ENCODE assay signal across 12 cellular contexts in the genomic region with DNA sequence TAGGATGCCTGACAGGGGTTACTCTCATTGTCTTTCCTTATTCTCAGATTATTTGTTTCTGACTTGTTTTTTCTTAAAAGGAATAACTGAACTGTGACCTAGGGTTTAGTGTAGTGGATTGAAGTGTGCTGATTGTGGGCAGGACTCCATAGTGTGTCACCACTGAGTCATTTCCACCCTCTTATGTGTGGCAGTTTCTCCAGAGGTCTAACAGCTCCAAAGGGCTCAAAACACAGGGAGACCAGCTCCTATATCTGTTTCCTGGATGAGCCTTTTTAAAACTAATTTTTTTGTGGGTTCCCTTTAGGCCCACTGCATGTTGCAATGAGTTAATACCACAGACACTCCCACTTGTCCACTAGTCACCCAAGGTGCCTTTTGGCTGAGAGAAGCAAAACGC.
DNase-seq lines count a peak whose midpoint lies in the region; ATAC-seq and TF ChIP-seq lines count a peak whose summit lies in the region.
"Had no signal": no experiment of that assay in that cellular context is flagged by ENCODE, and none has a peak within 500 bp of the region (broad histone marks: within the 10 kb centered on the region; RNA-seq: fewer than 3 reads in every experiment).

No MANE protein-coding gene starts in this region.

- in situ Hi-C loops in Panc1 (cut with HindIII; ENCODE audit: low pct_unique_long_range_greater_than_20kb, low sequenced_read_pairs), result no loop called here

- H3K4me1 ChIP-seq in Panc1 (ENCODE audit: control insufficient read depth, insufficient read depth, low read length), result no peaks in the 10 kb centered on the region

- H3K4me1 Mint-ChIP-seq in naive thymus-derived CD8-positive, alpha-beta T cell, result no peaks in the 10 kb centered on the region
- H3K4me1 Mint-ChIP-seq: neural crest cell had no signal

- DNase-seq in HL-60 (ENCODE audit: low read depth in 1 of 2, low spot score in 1 of 2), result peak; percentile 38 to 58
- DNase-seq in Panc1 (ENCODE audit: low read depth, low spot score), result peak; percentile 60
- peak; percentile 30 for DNase-seq in dedifferentiated amniotic fluid mesenchymal stem cell (ENCODE audit: extremely low spot score)
- peak; percentile 86 for DNase-seq in renal cortical epithelial cell (ENCODE audit: low read depth)
- no peak for DNase-seq in NCI-H526 (lab: John Stamatoyannopoulos, UW)
- DNase-seq in activated CD4-positive, CD25-positive, alpha-beta regulatory T cell treated with anti-CD3 and anti-CD28 coated beads, Interleukin-2, amount 50 U/mL, for 72 hours, result no peak
- no peak for DNase-seq in naive thymus-derived CD8-positive, alpha-beta T cell
- DNase-seq: anterior cingulate cortex; NCI-H146; NK-92 treated with Interleukin-12 subunit alpha and Interleukin-12 subunit beta, amount 100 ng/mL, for 24 hours had no signal

- peak overlapping the region; percentile 40 for H3K27ac ChIP-seq in HL-60 (replicated peaks)
- H3K27ac ChIP-seq in Panc1 (ENCODE audit: low read length), result no peak overlapping the region

- CTCF ChIA-PET in Panc1 (lab: Charles Lee), result no interaction called here

- H3K27ac Mint-ChIP-seq in naive thymus-derived CD8-positive, alpha-beta T cell, result no peak overlapping the region

- no peaks in the 10 kb centered on the region for H3K36me3 Mint-ChIP-seq in naive thymus-derived CD8-positive, alpha-beta T cell

- H3K4me3 ChIP-seq in HL-60 (replicated peaks; ENCODE audit: insufficient read depth, low read length), result no peak overlapping the region
- H3K4me3 ChIP-seq in Panc1 (ENCODE audit: low read depth in 2 of 2, low read length in 2 of 2), result no peak overlapping the region

- POLR2A ChIA-PET in Panc1 (lab: Charles Lee), result no interaction called here
- POLR2A ChIA-PET in naive thymus-derived CD8-positive, alpha-beta T cell (lab: Charles Lee), result no interaction called here

- BruUV-seq in Panc1 (replicated peaks; lab: Mats Ljungman, UMichigan), result no TSS peak

- H3K9me3 ChIP-seq in Panc1 (ENCODE audit: control insufficient read depth, insufficient read depth, low read depth, low read length), result peaks cover 3% of the 10 kb centered on the region; the same call in 1 of the 2 replicates

- no peaks in the 10 kb centered on the region for H3K27me3 ChIP-seq in HL-60 (ENCODE audit: insufficient read depth, poor library complexity, severe bottlenecking)
- H3K27me3 ChIP-seq in Panc1 (ENCODE audit: control insufficient read depth, insufficient read depth, low read length), result no peaks in the 10 kb centered on the region

- peaks cover 0 to 12% (median 2%) of the 10 kb centered on the region in 9 donors for H3K9me3 Mint-ChIP-seq in naive thymus-derived CD8-positive, alpha-beta T cell
- H3K9me3 Mint-ChIP-seq: neural crest cell had no signal

- intact Hi-C loops in Panc1 (cut with micrococcal nuclease; ENCODE audit: unreplicated experiment), result no loop called here

- ATAC-seq in Panc1 (peak; percentile 81), GM18517 (IDR thresholded peaks at IDR 0.05; ENCODE audit: unreplicated experiment) (no peak)
- ATAC-seq in naive thymus-derived CD8-positive, alpha-beta T cell, result no peak

- H3K4me3 Mint-ChIP-seq in naive thymus-derived CD8-positive, alpha-beta T cell, result no peak overlapping the region
- H3K4me3 Mint-ChIP-seq: neural crest cell had no signal

- no peaks in the 10 kb centered on the region for H3K27me3 Mint-ChIP-seq in naive thymus-derived CD8-positive, alpha-beta T cell

- TF ChIP-seq CTCF in HL-60 (IDR thresholded peaks at IDR 0.05; ENCODE audit: insufficient read depth, low read length), result no peak
- no peak for TF ChIP-seq CTCF in Panc1 (IDR thresholded peaks at IDR 0.05)

- no peaks in the 10 kb centered on the region for H3K36me3 ChIP-seq in Panc1 (ENCODE audit: control insufficient read depth, insufficient read depth, low read length)

Comparison
In these comparisons a context has a peak if more than half of its experiments do, and no peak if none do; other contexts are left out.
1. DNase-seq: peak in HL-60 (2 of 2), Panc1 (single experiment), dedifferentiated amniotic fluid mesenchymal stem cell (single experiment) and renal cortical epithelial cell (single experiment); none in NCI-H526 (0 of 2), activated CD4-positive, CD25-positive, alpha-beta regulatory T cell treated with anti-CD3 and anti-CD28 coated beads, Interleukin-2, amount 50 U/mL, for 72 hours (single experiment) and naive thymus-derived CD8-positive, alpha-beta T cell (0 of 10).